1 cellular context compared by ENCODE assay signal in genomic region chr11:35641206-35641885, GRCh38.
TF ChIP-seq lines count a peak whose summit lies in the region.

No MANE protein-coding gene starts in this region.

TF ChIP-seq in GM23338, 12 proteins besides CTCF, POLR2A, EP300 and RAD21 (continued from another document):
- TF ChIP-seq ZNF462 (CRISPR knock-in tag; IDR thresholded peaks at IDR 0.05) (no peak), JUNB (IDR thresholded peaks at IDR 0.05; ENCODE audit: unreplicated experiment) (no peak), REST (IDR thresholded peaks at IDR 0.05; ENCODE audit: unreplicated experiment) (no peak)
